21 cellular contexts compared by ENCODE assay signal in genomic region chr4:102723511-102723910, GRCh38.
"Had no signal": no experiment of that assay in that cellular context is flagged by ENCODE, and none has a peak within 500 bp of the region (broad histone marks: within the 10 kb centered on the region; RNA-seq: fewer than 3 reads in every experiment).

No MANE protein-coding gene starts in this region.

- H3K4me3 Mint-ChIP-seq: activated CD4-positive, alpha-beta memory T cell treated with anti-CD3 and anti-CD28 coated beads for 36 hours; activated CD8-positive, alpha-beta memory T cell treated with anti-CD3 and anti-CD28 coated beads, Interleukin-2, amount 10 ng/mL, durations not matched to agents 7 days and 5 days; activated T-cell treated with anti-CD3 and anti-CD28 coated beads, Interleukin-2, amount 50 U/mL, for 24 hours had no signal

- ATAC-seq: activated CD8-positive, alpha-beta memory T cell treated with anti-CD3 and anti-CD28 coated beads, Interleukin-2, amount 10 ng/mL, durations not matched to agents 7 days and 5 days; gastrocnemius medialis; heart right ventricle; left colon; lower lobe of right lung; right cardiac atrium had no signal

- H3K27me3 Mint-ChIP-seq: activated CD4-positive, alpha-beta memory T cell treated with anti-CD3 and anti-CD28 coated beads for 36 hours; activated CD8-positive, alpha-beta memory T cell treated with anti-CD3 and anti-CD28 coated beads, Interleukin-2, amount 10 ng/mL, durations not matched to agents 7 days and 5 days; activated T-cell treated with anti-CD3 and anti-CD28 coated beads, Interleukin-2, amount 50 U/mL, for 24 hours had no signal

- H3K36me3 ChIP-seq: colonic mucosa, gastrocnemius medialis, prostate gland had no signal

- H3K9me3 ChIP-seq: colonic mucosa, esophagus squamous epithelium, gastrocnemius medialis, heart right ventricle, lower lobe of right lung, prostate gland, transverse colon had no signal

- H3K4me1 ChIP-seq: colonic mucosa, esophagus squamous epithelium, gastrocnemius medialis, heart right ventricle, lower lobe of right lung, prostate gland, transverse colon had no signal

- H3K9me3 Mint-ChIP-seq: activated CD4-positive, alpha-beta memory T cell treated with anti-CD3 and anti-CD28 coated beads for 36 hours; activated T-cell treated with anti-CD3 and anti-CD28 coated beads, Interleukin-2, amount 50 U/mL, for 24 hours had no signal

- H3K27ac Mint-ChIP-seq: activated CD4-positive, alpha-beta memory T cell treated with anti-CD3 and anti-CD28 coated beads for 36 hours; activated CD8-positive, alpha-beta memory T cell treated with anti-CD3 and anti-CD28 coated beads, Interleukin-2, amount 10 ng/mL, durations not matched to agents 7 days and 5 days; activated T-cell treated with anti-CD3 and anti-CD28 coated beads, Interleukin-2, amount 50 U/mL, for 24 hours had no signal

- H3K4me3 ChIP-seq: colonic mucosa, esophagus squamous epithelium, gastrocnemius medialis, heart right ventricle, lower lobe of right lung, prostate gland, skin epidermis, transverse colon had no signal

- H3K27ac ChIP-seq: colonic mucosa, esophagus squamous epithelium, gastrocnemius medialis, lower lobe of right lung, prostate gland, skin epidermis, transverse colon, WERI-Rb-1 had no signal

- H3K27me3 ChIP-seq: colonic mucosa, esophagus squamous epithelium, gastrocnemius medialis, heart right ventricle, transverse colon had no signal

- DNase-seq: activated CD4-positive, alpha-beta memory T cell treated with anti-CD3 and anti-CD28 coated beads for 36 hours; activated CD8-positive, alpha-beta memory T cell treated with anti-CD3 and anti-CD28 coated beads, Interleukin-2, amount 10 ng/mL, durations not matched to agents 7 days and 5 days; activated naive CD4-positive, alpha-beta T cell treated with anti-CD3 and anti-CD28 coated beads, Interleukin-2, amount 50 U/mL, for 16 hours; activated T-cell treated with anti-CD3 and anti-CD28 coated beads, Interleukin-2, amount 50 U/mL, for 24 hours; caudate nucleus; colonic mucosa; effector CD4-positive, alpha-beta T cell; esophagus squamous epithelium; gastrocnemius medialis; heart right ventricle; left colon; lower lobe of right lung; midbrain; right cardiac atrium; stimulated activated CD4-positive, alpha-beta T cell treated with anti-CD3 and anti-CD28 coated beads, Interleukin-4, amount 100 ng/mL, for 24 hours; stimulated activated naive CD4-positive, alpha-beta T cell treated with Interleukin-2 at 50 U/mL for 16 hours; substantia nigra; transverse colon; WERI-Rb-1 had no signal
